ENCODE assay signal across 8 cellular contexts in the genomic region with DNA sequence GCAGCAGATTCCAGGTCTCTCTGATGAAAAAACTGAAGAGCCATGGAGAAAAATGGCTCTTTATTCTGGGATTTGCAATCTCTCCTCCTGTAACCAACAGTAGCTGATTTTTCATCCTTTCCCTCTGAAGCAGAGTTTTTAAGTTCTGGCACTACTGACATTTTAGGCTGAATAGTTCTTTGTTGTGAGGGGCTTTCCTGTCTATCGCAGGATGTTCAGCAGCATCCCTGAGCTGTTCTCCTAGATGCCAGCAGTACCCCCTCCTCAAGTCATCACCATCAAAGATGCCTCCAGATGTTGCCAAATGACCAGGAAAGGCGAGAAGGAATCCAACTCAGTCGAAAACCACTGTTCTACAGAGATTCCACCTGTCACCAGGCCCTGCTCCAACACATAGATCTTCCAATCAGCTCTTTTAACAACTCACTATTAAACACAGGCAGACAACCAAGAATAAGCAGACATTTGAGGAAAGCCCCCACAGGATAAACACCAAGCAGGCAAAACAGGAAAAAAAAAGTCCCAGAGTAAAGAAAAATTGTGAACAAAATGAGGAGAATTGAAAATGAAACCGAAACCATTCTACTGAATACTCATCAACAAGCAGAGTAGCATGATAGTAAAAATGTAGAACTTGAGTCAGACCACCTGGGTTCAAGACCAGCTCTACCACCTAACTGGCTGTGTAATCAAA.
DNase-seq lines count a peak whose midpoint lies in the region; ATAC-seq and TF ChIP-seq lines count a peak whose summit lies in the region.

No MANE protein-coding gene starts in this region.

- TF ChIP-seq POLR2A in prostate gland (IDR thresholded peaks at IDR 0.05), result no peak

- DNase-seq in AG08396 (ENCODE audit: low spot score), result peak; percentile 7
- peak; percentile 39 for DNase-seq in M059J (ENCODE audit: low read depth)
- peak; percentile 25 for DNase-seq in choroid plexus epithelial cell (ENCODE audit: low read depth)
- DNase-seq in prostate gland (ENCODE audit: low spot score), result no peak
- no peak for DNase-seq in NCI-H2081 (lab: John Stamatoyannopoulos, UW)
- DNase-seq in inferior parietal cortex (ENCODE audit: extremely low spot score), result no peak
- no peak for DNase-seq in NCI-H1417 treated with DMSO at 0.1 percent for 48 hours (lab: John Stamatoyannopoulos, UW)

- H3K4me3 ChIP-seq in choroid plexus epithelial cell (ENCODE audit: low read depth, low read length) (no peak overlapping the region), prostate gland (no peak overlapping the region)

- peak; percentile 64 for ATAC-seq in GM19397 (IDR thresholded peaks at IDR 0.05; ENCODE audit: unreplicated experiment)

- no peaks in the 10 kb centered on the region for H3K9me3 ChIP-seq in prostate gland

- TF ChIP-seq CTCF in choroid plexus epithelial cell (conservative IDR thresholded peaks at IDR 0.05; ENCODE audit: low read depth, low read length) (no peak), prostate gland (IDR thresholded peaks at IDR 0.05) (no peak)

- no peaks in the 10 kb centered on the region for H3K36me3 ChIP-seq in prostate gland

- intact Hi-C loops in prostate gland (cut with DNase I), result loop anchor here (2.0 kb wide), 1 partner anchor 433 kb away; a partner anchor contains a TSS

- no peaks in the 10 kb centered on the region for H3K4me1 ChIP-seq in prostate gland (replicated peaks)

- no peaks in the 10 kb centered on the region for H3K27me3 ChIP-seq in prostate gland (replicated peaks; ENCODE audit: insufficient read depth)

- peak overlapping the region; percentile 37 to 54 for H3K27ac ChIP-seq in prostate gland

- WGBS in prostate gland, result 57% methylated on average over 4 of the region's 4 CpGs

Comparison
In these comparisons a context has a peak if more than half of its experiments do, and no peak if none do; other contexts are left out.
1. DNase-seq: peak in AG08396 (single experiment), M059J (single experiment) and choroid plexus epithelial cell (single experiment); none in prostate gland (single experiment), NCI-H2081 (0 of 2), inferior parietal cortex (single experiment) and NCI-H1417 treated with DMSO at 0.1 percent for 48 hours (single experiment).